In the genomic region with DNA sequence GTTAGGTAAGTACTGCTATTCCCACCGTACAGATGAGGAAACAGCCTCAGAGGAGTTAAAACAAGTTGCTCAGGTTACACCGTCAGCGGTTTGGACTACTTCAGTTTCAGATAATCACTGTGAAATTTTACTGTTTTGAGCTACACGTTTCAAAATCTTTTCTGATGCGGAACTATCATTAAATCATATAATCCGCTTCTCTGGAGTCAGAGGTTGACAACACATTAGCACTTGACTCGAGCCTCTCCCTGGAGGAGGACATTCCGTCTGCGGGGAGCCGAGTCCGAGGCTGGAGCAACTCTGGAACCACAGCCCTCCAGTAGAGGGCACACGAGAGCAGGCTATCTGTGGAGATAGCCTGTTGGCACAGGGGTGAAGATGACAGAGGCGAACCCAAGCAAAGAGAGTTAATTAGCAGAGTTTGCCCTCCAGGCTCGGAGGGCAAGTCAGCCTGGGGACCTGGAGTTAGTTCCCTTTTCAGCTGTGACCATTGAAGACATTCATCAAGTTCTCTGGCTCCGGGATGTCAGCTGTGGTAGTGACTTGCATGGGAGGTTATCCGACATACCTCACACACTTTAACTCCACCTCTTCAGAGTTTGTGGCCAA, we compare ENCODE assay signal across 8 cellular contexts.
A peak's percentile ranks its signal among the peaks of the same experiment; 100 is the strongest.
DNase-seq lines count a peak whose midpoint lies in the region; ATAC-seq, FAIRE-seq and TF ChIP-seq lines count a peak whose summit lies in the region.

No MANE protein-coding gene starts in this region.

- no peaks in the 10 kb centered on the region for H3K36me3 Mint-ChIP-seq in activated CD4-positive, alpha-beta T cell treated with anti-CD3 and anti-CD28 coated beads for 36 hours (ENCODE audit: low read depth)
- H3K36me3 Mint-ChIP-seq in chondrocyte (ENCODE audit: low read depth), result no peaks in the 10 kb centered on the region

- 29% methylated on average over 16 of the region's 16 CpGs for WGBS in HepG2 (ENCODE audit: low lambda C conversion rate)

- H3K9ac ChIP-seq in HepG2 (ENCODE audit: insufficient read depth, low read depth, low read length), result no peak overlapping the region

- ATAC-seq in GM18517 (IDR thresholded peaks at IDR 0.05; ENCODE audit: unreplicated experiment) (peak; percentile 90), HG03064 (IDR thresholded peaks at IDR 0.05; ENCODE audit: low read depth, unreplicated experiment) (peak; percentile 82), HepG2 (peak; percentile 83)
- ATAC-seq in activated CD4-positive, alpha-beta T cell treated with anti-CD3 and anti-CD28 coated beads for 36 hours, result peak; percentile 90

- BruUV-seq in HepG2 (replicated peaks; lab: Mats Ljungman, UMichigan), result no TSS peak

- peaks cover 43% of the 10 kb centered on the region for H3K4me1 Mint-ChIP-seq in activated CD4-positive, alpha-beta T cell treated with anti-CD3 and anti-CD28 coated beads for 36 hours
- peaks cover 40% of the 10 kb centered on the region for H3K4me1 Mint-ChIP-seq in chondrocyte (ENCODE audit: low read depth)

- POLR2A ChIA-PET in activated CD4-positive, alpha-beta T cell treated with anti-CD3 and anti-CD28 coated beads for 36 hours (lab: Charles Lee), result no interaction called here
- POLR2A ChIA-PET in HepG2 (lab: Yijun Ruan, JAX), result no interaction called here

- H3K4me3 ChIP-seq in HepG2 (replicated peaks in 1 of 3; ENCODE audit: insufficient read depth in 1 of 3, low read depth in 2 of 3, low read length in 3 of 3), result no peak overlapping the region

- H3K27me3 ChIP-seq in HepG2 (ENCODE audit: control insufficient read depth in 1 of 2, insufficient read depth in 2 of 2, low read length in 2 of 2), result no peaks in the 10 kb centered on the region

- no peaks in the 10 kb centered on the region for H3K9me3 Mint-ChIP-seq in activated CD4-positive, alpha-beta T cell treated with anti-CD3 and anti-CD28 coated beads for 36 hours (ENCODE audit: low read depth)
- no peaks in the 10 kb centered on the region for H3K9me3 Mint-ChIP-seq in chondrocyte (ENCODE audit: low read depth)

- no peaks in the 10 kb centered on the region for H3K9me3 ChIP-seq in HepG2 (ENCODE audit: low read length)

- intact Hi-C loops in activated CD4-positive, alpha-beta T cell treated with anti-CD3 and anti-CD28 coated beads for 36 hours (cut with DNase I, micrococcal nuclease), result loop anchor here (1.0 to 5.0 kb wide), 8 partner anchors 102 to 298 kb away; a partner anchor contains a TSS
- intact Hi-C loops in HepG2 (cut with micrococcal nuclease; ENCODE audit: unreplicated experiment), result loop anchor here (1.0 to 10.0 kb wide), 7 partner anchors 57 to 337 kb away; no protein-coding TSS in a partner anchor

- H3K4me3 Mint-ChIP-seq in activated CD4-positive, alpha-beta T cell treated with anti-CD3 and anti-CD28 coated beads for 36 hours, result no peak overlapping the region
- peak overlapping the region; percentile 38 for H3K4me3 Mint-ChIP-seq in chondrocyte (ENCODE audit: unreplicated experiment)

- in situ Hi-C loops in HepG2 (cut with HindIII; ENCODE audit: extremely low pct_ligation_motif_present, low pct_unique_long_range_greater_than_20kb), result loop anchor here (10.0 kb wide), 1 partner anchor 125 kb away; no protein-coding TSS in a partner anchor

- H3K27me3 Mint-ChIP-seq in activated CD4-positive, alpha-beta T cell treated with anti-CD3 and anti-CD28 coated beads for 36 hours, result no peaks in the 10 kb centered on the region
- no peaks in the 10 kb centered on the region for H3K27me3 Mint-ChIP-seq in chondrocyte (ENCODE audit: low read depth)

- H3K27ac ChIP-seq in HepG2 (ENCODE audit: extremely low read length, insufficient read depth, low read length), result no peak overlapping the region

- no peaks in the 10 kb centered on the region; a peak in 1 of 5 replicates for H3K36me3 ChIP-seq in HepG2 (replicated peaks in 1 of 2; ENCODE audit: control insufficient read depth in 1 of 2, insufficient read depth in 2 of 2, low read length in 2 of 2)

- peak; percentile 82 for TF ChIP-seq RAD21 in HepG2 (CRISPR knock-in tag; IDR thresholded peaks at IDR 0.05)

- peak; percentile 96 for TF ChIP-seq CTCF in chondrocyte (IDR thresholded peaks at IDR 0.05)
- TF ChIP-seq CTCF in HepG2 (CRISPR knock-in tag; IDR thresholded peaks at IDR 0.05), result peak; percentile 95

- FAIRE-seq in HepG2 (lab: Jason Lieb, UNC), result peak; percentile 77

- peaks cover 61% of the 10 kb centered on the region for H4K20me1 ChIP-seq in HepG2 (ENCODE audit: insufficient read depth, low read length)

- H3K4me2 ChIP-seq in HepG2 (ENCODE audit: low read depth, low read length), result peak overlapping the region; percentile 35

- H3K27ac Mint-ChIP-seq in activated CD4-positive, alpha-beta T cell treated with anti-CD3 and anti-CD28 coated beads for 36 hours, result no peak overlapping the region
- H3K27ac Mint-ChIP-seq in chondrocyte (ENCODE audit: unreplicated experiment), result peak overlapping the region; percentile 74

- CTCF ChIA-PET in activated CD4-positive, alpha-beta T cell treated with anti-CD3 and anti-CD28 coated beads for 36 hours (lab: Charles Lee), result interaction anchor here (0.6 to 5.7 kb wide), 27 partner anchors 12 to 446 kb away, joined by 3 to 70 read pairs (median 3); a partner anchor contains a TSS
- CTCF ChIA-PET in HepG2 (lab: Yijun Ruan, JAX; ENCODE audit: low intra/inter-chr PET ratio, low total read pairs), result interaction anchor here (0.6 to 1.1 kb wide), 4 partner anchors 70 to 288 kb away, joined by 3 to 6 read pairs (median 3); no protein-coding TSS in a partner anchor

- TF ChIP-seq EP300 in HepG2 (IDR thresholded peaks at IDR 0.05; ENCODE audit: low read depth in 2 of 2, low read length in 2 of 2), result no peak
- TF ChIP-seq EP300 in HepG2 (CRISPR knock-in tag; IDR thresholded peaks at IDR 0.05; ENCODE audit: borderline replicate concordance), result no peak

- no peak for TF ChIP-seq POLR2A in HepG2 (IDR thresholded peaks at IDR 0.05; ENCODE audit: insufficient read depth in 1 of 2, low read depth in 2 of 2, low read length in 2 of 2)

- DNase-seq in AG08396 (ENCODE audit: low spot score) (peak; percentile 77), NCI-H226 (peak; percentile 69), chondrocyte (ENCODE audit: low spot score) (no peak), HepG2 (ENCODE audit: low spot score) (peak; percentile 64)
- DNase-seq in activated CD4-positive, alpha-beta T cell treated with anti-CD3 and anti-CD28 coated beads for 36 hours, result peak; percentile 87
- peak; percentile 49 to 75 (median 56) for DNase-seq in stimulated activated CD4-positive, alpha-beta T cell treated with anti-CD3 and anti-CD28 coated beads, TNF-alpha, amount 100 ng/mL, for 24 hours (ENCODE audit: low read depth in 3 of 3)

- H2AFZ ChIP-seq in HepG2 (ENCODE audit: low read length), result no peak overlapping the region

- H3K4me1 ChIP-seq in HepG2 (ENCODE audit: insufficient read depth, low read length), result peaks cover 66% of the 10 kb centered on the region

- peaks cover 68% of the 10 kb centered on the region for H3K79me2 ChIP-seq in HepG2 (ENCODE audit: insufficient read depth, low read length)

TF ChIP-seq in HepG2, 621 proteins besides CTCF, POLR2A, EP300 and RAD21 (continues in another document):
- TF ChIP-seq HDAC2 (CRISPR knock-in tag; IDR thresholded peaks at IDR 0.05), result peak; percentile 80; the same call in 1 of the 2 replicates
- no peak for TF ChIP-seq ZNF792 (CRISPR knock-in tag; IDR thresholded peaks at IDR 0.05)
- peak; percentile 36; the same call in 1 of the 2 replicates for TF ChIP-seq CEBPG (CRISPR knock-in tag; IDR thresholded peaks at IDR 0.05)
- peak; percentile 47 for TF ChIP-seq FOSL2 (CRISPR knock-in tag; IDR thresholded peaks at IDR 0.05)
- 0 out of 2 replicates have a peak, but pooled peaks have one; percentile 27 for TF ChIP-seq KLF11 (CRISPR knock-in tag; IDR thresholded peaks at IDR 0.05)
- TF ChIP-seq IRF2 (CRISPR knock-in tag; IDR thresholded peaks at IDR 0.05), result peak; percentile 44; the same call in 1 of the 2 replicates
- no peak for TF ChIP-seq LCORL (IDR thresholded peaks at IDR 0.05)
- TF ChIP-seq LCORL (CRISPR knock-in tag; IDR thresholded peaks at IDR 0.05), result peak; percentile 21; the same call in 1 of the 2 replicates
- TF ChIP-seq NPAS2 (CRISPR knock-in tag; IDR thresholded peaks at IDR 0.05; ENCODE audit: borderline replicate concordance), result no peak
- TF ChIP-seq TARDBP (CRISPR knock-in tag; IDR thresholded peaks at IDR 0.05), result 0 out of 2 replicates have a peak, but pooled peaks have one; percentile 33
- no peak for TF ChIP-seq ZNF367 (CRISPR knock-in tag; IDR thresholded peaks at IDR 0.05; ENCODE audit: borderline replicate concordance)
- TF ChIP-seq, protein P1, sequence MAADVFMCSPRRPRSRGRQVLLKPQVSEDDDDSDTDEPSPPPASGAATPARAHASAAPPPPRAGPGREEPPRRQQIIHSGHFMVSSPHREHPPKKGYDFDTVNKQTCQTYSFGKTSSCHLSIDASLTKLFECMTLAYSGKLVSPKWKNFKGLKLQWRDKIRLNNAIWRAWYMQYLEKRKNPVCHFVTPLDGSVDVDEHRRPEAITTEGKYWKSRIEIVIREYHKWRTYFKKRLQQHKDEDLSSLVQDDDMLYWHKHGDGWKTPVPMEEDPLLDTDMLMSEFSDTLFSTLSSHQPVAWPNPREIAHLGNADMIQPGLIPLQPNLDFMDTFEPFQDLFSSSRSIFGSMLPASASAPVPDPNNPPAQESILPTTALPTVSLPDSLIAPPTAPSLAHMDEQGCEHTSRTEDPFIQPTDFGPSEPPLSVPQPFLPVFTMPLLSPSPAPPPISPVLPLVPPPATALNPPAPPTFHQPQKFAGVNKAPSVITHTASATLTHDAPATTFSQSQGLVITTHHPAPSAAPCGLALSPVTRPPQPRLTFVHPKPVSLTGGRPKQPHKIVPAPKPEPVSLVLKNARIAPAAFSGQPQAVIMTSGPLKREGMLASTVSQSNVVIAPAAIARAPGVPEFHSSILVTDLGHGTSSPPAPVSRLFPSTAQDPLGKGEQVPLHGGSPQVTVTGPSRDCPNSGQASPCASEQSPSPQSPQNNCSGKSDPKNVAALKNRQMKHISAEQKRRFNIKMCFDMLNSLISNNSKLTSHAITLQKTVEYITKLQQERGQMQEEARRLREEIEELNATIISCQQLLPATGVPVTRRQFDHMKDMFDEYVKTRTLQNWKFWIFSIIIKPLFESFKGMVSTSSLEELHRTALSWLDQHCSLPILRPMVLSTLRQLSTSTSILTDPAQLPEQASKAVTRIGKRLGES (CRISPR knock-in tag; IDR thresholded peaks at IDR 0.05; ENCODE audit: borderline replicate concordance), result no peak
- no peak for TF ChIP-seq ZNF777 (CRISPR knock-in tag; IDR thresholded peaks at IDR 0.05)
- TF ChIP-seq ZNF577 (CRISPR knock-in tag; IDR thresholded peaks at IDR 0.05; ENCODE audit: borderline replicate concordance, low read depth), result no peak
- TF ChIP-seq ZNF17 (CRISPR knock-in tag; IDR thresholded peaks at IDR 0.05), result no peak
- TF ChIP-seq RBFOX2 (IDR thresholded peaks at IDR 0.05; ENCODE audit: low read depth, low read length), result no peak
- TF ChIP-seq ZNF75D (CRISPR knock-in tag; IDR thresholded peaks at IDR 0.05; ENCODE audit: borderline replicate concordance), result no peak
- TF ChIP-seq CEBPB (IDR thresholded peaks at IDR 0.05; ENCODE audit: borderline replicate concordance, low read depth, low read length), result no peak
